ENCODE assay signal across 11 cellular contexts in the genomic region with DNA sequence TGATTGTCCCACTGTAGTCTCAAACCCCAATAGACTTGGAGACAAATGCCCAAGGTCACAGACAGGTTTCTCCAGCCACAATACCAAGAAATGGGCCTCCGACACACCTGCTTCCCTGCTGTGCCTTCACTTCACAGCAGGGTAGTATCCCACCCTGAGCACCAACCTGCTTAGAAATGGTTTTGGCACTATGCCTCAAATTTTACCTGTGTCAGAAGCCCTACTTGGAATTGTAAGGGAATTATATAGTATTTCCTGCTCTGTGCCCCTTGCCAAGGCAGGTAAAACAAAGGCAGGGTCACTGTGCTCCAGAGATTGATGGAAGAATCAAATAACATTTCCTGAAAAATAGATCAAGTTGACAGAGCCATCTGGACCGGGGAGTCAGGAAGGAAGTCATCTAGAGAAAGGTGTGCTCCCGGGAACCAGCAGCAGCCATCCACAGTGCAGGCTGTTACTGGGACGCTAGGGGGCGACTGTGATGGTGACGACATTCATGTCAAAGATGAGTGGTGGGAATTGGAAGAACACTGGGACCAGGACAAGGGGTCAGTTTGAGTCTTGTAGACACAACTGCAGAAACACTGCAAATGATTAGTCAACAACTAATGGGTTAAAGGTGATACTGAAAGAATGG.
DNase-seq lines count a peak whose midpoint lies in the region; ATAC-seq, FAIRE-seq and TF ChIP-seq lines count a peak whose summit lies in the region.
"Had no signal": no experiment of that assay in that cellular context is flagged by ENCODE, and none has a peak within 500 bp of the region (broad histone marks: within the 10 kb centered on the region; RNA-seq: fewer than 3 reads in every experiment).

No MANE protein-coding gene starts in this region.

- DNase-seq in Caco-2: peak; percentile 50 to 55
- no peak for DNase-seq in GM12892 (ENCODE audit: insufficient read length)
- peak; percentile 9 for DNase-seq in OCI-LY7 (ENCODE audit: low spot score)
- DNase-seq in foreskin keratinocyte: no peak
- no peak for DNase-seq in GM19240 (ENCODE audit: insufficient read length, low spot score)
- DNase-seq in natural killer cell: no peak
- DNase-seq in occipital lobe (lab: John Stamatoyannopoulos, UW): no peak
- DNase-seq: NCI-H748 treated with DMSO at 0.1 percent for 48 hours, testis had no signal

- H3K9me3 ChIP-seq in Caco-2: no peaks in the 10 kb centered on the region
- no peaks in the 10 kb centered on the region for H3K9me3 ChIP-seq in OCI-LY7 (ENCODE audit: low read length)
- H3K9me3 ChIP-seq: testis had no signal

- no peaks in the 10 kb centered on the region for H3K4me1 Mint-ChIP-seq in Caco-2 (ENCODE audit: low read depth, unreplicated experiment)
- H3K4me1 Mint-ChIP-seq in natural killer cell: peaks cover 7 to 8% of the 10 kb centered on the region in 2 donors

- no peak for ATAC-seq in foreskin keratinocyte
- ATAC-seq in natural killer cell: no peak
- ATAC-seq in GM19455 (IDR thresholded peaks at IDR 0.05; ENCODE audit: unreplicated experiment): no peak

- POLR2A ChIA-PET in Caco-2 (lab: Charles Lee): no interaction called here
- POLR2A ChIA-PET in OCI-LY7 (lab: Charles Lee): interaction anchor here (0.6 kb wide), 1 partner anchor 52 kb away, joined by 3 read pairs; no protein-coding TSS in a partner anchor

- H2AFZ ChIP-seq in OCI-LY7 (ENCODE audit: low read length): no peak overlapping the region

- H3K4me3 ChIP-seq in Caco-2 (ENCODE audit: low read depth, low read length) (no peak overlapping the region), OCI-LY7 (ENCODE audit: low read depth, low read length, poor library complexity, severe bottlenecking) (no peak overlapping the region)
- H3K4me3 ChIP-seq: testis had no signal

- H3K27ac ChIP-seq in OCI-LY7 (ENCODE audit: low read depth, low read length, poor library complexity, severe bottlenecking) (no peak overlapping the region), foreskin keratinocyte (no peak overlapping the region)
- H3K27ac ChIP-seq: testis had no signal

- CTCF ChIA-PET in Caco-2 (lab: Charles Lee): no interaction called here
- CTCF ChIA-PET in OCI-LY7 (lab: Charles Lee; ENCODE audit: unreplicated experiment): no interaction called here

- no peaks in the 10 kb centered on the region for H3K36me3 ChIP-seq in Caco-2 (ENCODE audit: control insufficient read depth, insufficient read depth, low read length)
- H3K36me3 ChIP-seq in OCI-LY7 (ENCODE audit: insufficient read depth, low read length): no peaks in the 10 kb centered on the region

- no peaks in the 10 kb centered on the region for H4K20me1 ChIP-seq in OCI-LY7 (ENCODE audit: insufficient read depth, low read length)

- peak; percentile 41 to 71 for TF ChIP-seq CTCF in Caco-2 (IDR thresholded peaks at IDR 0.05; ENCODE audit: insufficient read depth in 1 of 2, low read depth in 1 of 2, low read length in 1 of 2, severe bottlenecking in 1 of 2, unreplicated experiment in 1 of 2)
- TF ChIP-seq CTCF in OCI-LY7 (conservative IDR thresholded peaks at IDR 0.05; ENCODE audit: low read length): peak; percentile 83
- peak; percentile 49 for TF ChIP-seq CTCF in foreskin keratinocyte (conservative IDR thresholded peaks at IDR 0.05)
- no peak for TF ChIP-seq CTCF in natural killer cell (IDR thresholded peaks at IDR 0.05)

- no peak for TF ChIP-seq POLR2A in GM12892 (IDR thresholded peaks at IDR 0.05; ENCODE audit: low read depth, low read length)

- H3K36me3 Mint-ChIP-seq in Caco-2 (ENCODE audit: insufficient read depth, unreplicated experiment): no peaks in the 10 kb centered on the region
- H3K36me3 Mint-ChIP-seq in natural killer cell: no peaks in the 10 kb centered on the region

- BruUV-seq in Caco-2 (replicated peaks; lab: Mats Ljungman, UMichigan) (no TSS peak), OCI-LY7 (replicated peaks; lab: Mats Ljungman, UMichigan) (no TSS peak)

- H3K27ac Mint-ChIP-seq in Caco-2 (ENCODE audit: unreplicated experiment): no peak overlapping the region
- H3K27ac Mint-ChIP-seq in natural killer cell: no peak overlapping the region

- FAIRE-seq in GM12892 (lab: Jason Lieb, UNC): peak; percentile 5
- FAIRE-seq: G401.6 had no signal

- no peaks in the 10 kb centered on the region for H3K9me2 ChIP-seq in OCI-LY7 (ENCODE audit: insufficient read depth, low read length)

- H3K27me3 ChIP-seq in Caco-2 (replicated peaks; ENCODE audit: control insufficient read depth, insufficient read depth, low read length) (no peaks in the 10 kb centered on the region), foreskin keratinocyte (no peaks in the 10 kb centered on the region)
- H3K27me3 ChIP-seq: testis had no signal

- no peaks in the 10 kb centered on the region for H3K79me2 ChIP-seq in OCI-LY7 (ENCODE audit: insufficient read depth, low read depth, low read length)

- H3K4me3 Mint-ChIP-seq in Caco-2 (ENCODE audit: unreplicated experiment): no peak overlapping the region
- no peak overlapping the region for H3K4me3 Mint-ChIP-seq in natural killer cell

- H3K4me2 ChIP-seq in OCI-LY7 (ENCODE audit: low read length): no peak overlapping the region

- H3K27me3 Mint-ChIP-seq in Caco-2 (ENCODE audit: insufficient read depth, unreplicated experiment) (no peaks in the 10 kb centered on the region), natural killer cell (ENCODE audit: low read depth in 2 of 2) (peaks cover 11 to 35% of the 10 kb centered on the region in 2 donors)

- no peaks in the 10 kb centered on the region for H3K9me3 Mint-ChIP-seq in Caco-2 (ENCODE audit: unreplicated experiment)
- H3K9me3 Mint-ChIP-seq in natural killer cell: no peaks in the 10 kb centered on the region

- intact Hi-C loops in Caco-2 (cut with micrococcal nuclease; ENCODE audit: unreplicated experiment) (no loop called here), OCI-LY7 (cut with micrococcal nuclease; ENCODE audit: unreplicated experiment) (no loop called here), natural killer cell (cut with micrococcal nuclease) (no loop called here)

- H3K4me1 ChIP-seq in Caco-2 (no peaks in the 10 kb centered on the region), OCI-LY7 (ENCODE audit: insufficient read depth, low read length, poor library complexity, severe bottlenecking) (no peaks in the 10 kb centered on the region), foreskin keratinocyte (peaks cover 21% of the 10 kb centered on the region)
- H3K4me1 ChIP-seq: testis had no signal

Comparison
In these comparisons a context has a peak if more than half of its experiments do, and no peak if none do; other contexts are left out.
1. DNase-seq: peak in Caco-2 (2 of 2) and OCI-LY7 (single experiment); none in GM12892 (single experiment), foreskin keratinocyte (0 of 2), GM19240 (single experiment), natural killer cell (single experiment) and occipital lobe (single experiment).